Comparison of ENCODE assay signal across 1 cellular context in genomic region chr11:46338988-46339666, GRCh38.
A peak's percentile ranks its signal among the peaks of the same experiment; 100 is the strongest.
TF ChIP-seq lines count a peak whose summit lies in the region.

No MANE protein-coding gene starts in this region.

TF ChIP-seq in H1, 55 proteins besides CTCF, POLR2A, EP300 and RAD21 (continued from another document):
- TF ChIP-seq USF2 (IDR thresholded peaks at IDR 0.05; ENCODE audit: low read length) (peak; percentile 40; the same call in 1 of the 2 replicates), CBX5 (IDR thresholded peaks at IDR 0.05; ENCODE audit: low read depth, low read length) (no peak), ZNF274 (IDR thresholded peaks at IDR 0.05; ENCODE audit: borderline replicate concordance, extremely low read depth, low read length) (no peak), YY1 (IDR thresholded peaks at IDR 0.05; ENCODE audit: low read depth, low read length) (peak; percentile 88), CEBPB (IDR thresholded peaks at IDR 0.05; ENCODE audit: low read depth, low read length) (0 out of 2 replicates have a peak, but pooled peaks have one; percentile 0), RXRA (IDR thresholded peaks at IDR 0.05; ENCODE audit: insufficient read depth, low read depth, low read length) (no peak), CHD2 (IDR thresholded peaks at IDR 0.05; ENCODE audit: low read length) (peak; percentile 65; the same call in 1 of the 2 replicates), FOSL1 (IDR thresholded peaks at IDR 0.05; ENCODE audit: insufficient read depth, low read depth, low read length) (no peak), RFX5 (IDR thresholded peaks at IDR 0.05; ENCODE audit: borderline replicate concordance, low read depth, low read length) (no peak), GABPA (IDR thresholded peaks at IDR 0.05; ENCODE audit: borderline replicate concordance, insufficient read depth, low read length) (no peak), ATF2 (IDR thresholded peaks at IDR 0.05; ENCODE audit: low read length) (no peak; the same call in 1 of the 2 replicates), BRCA1 (IDR thresholded peaks at IDR 0.05; ENCODE audit: low read depth, low read length) (no peak), HDAC6 (IDR thresholded peaks at IDR 0.05; ENCODE audit: low read depth, low read length) (no peak), TAF7 (optimal IDR thresholded peaks at IDR 0.05; ENCODE audit: borderline replicate concordance, low read depth, low read length) (no peak), CREB1 (IDR thresholded peaks at IDR 0.05) (peak; percentile 44; the same call in 1 of the 2 replicates), RBBP5 (IDR thresholded peaks at IDR 0.05; ENCODE audit: borderline replicate concordance, low read depth, low read length) (peak; percentile 89; the same call in 1 of the 2 replicates), SP1 (IDR thresholded peaks at IDR 0.05; ENCODE audit: low read depth, low read length) (peak; percentile 80), POU5F1 (IDR thresholded peaks at IDR 0.05; ENCODE audit: low read depth, low read length) (no peak), SIN3A (conservative IDR thresholded peaks at IDR 0.05 in 1 of 2, IDR thresholded peaks at IDR 0.05 in 1 of 2; ENCODE audit: low read depth in 1 of 2, low read length in 2 of 2) (0 out of 4 replicates have a peak, but pooled peaks have one; percentile 51 to 72), BCL11A (IDR thresholded peaks at IDR 0.05; ENCODE audit: low read depth in 2 of 2, low read length in 2 of 2) (no peak), ASH2L (IDR thresholded peaks at IDR 0.05; ENCODE audit: low read length) (peak; percentile 96), NRF1 (IDR thresholded peaks at IDR 0.05; ENCODE audit: low read depth, low read length) (peak; percentile 68), E2F6 (IDR thresholded peaks at IDR 0.05) (no peak), CHD1 (IDR thresholded peaks at IDR 0.05; ENCODE audit: low read depth, low read length) (no peak), TEAD4 (IDR thresholded peaks at IDR 0.05; ENCODE audit: low read depth, low read length) (peak; percentile 70), CTBP2 (IDR thresholded peaks at IDR 0.05; ENCODE audit: borderline replicate concordance, insufficient read depth, insufficient read length, low read length) (peak; percentile 95), TCF12 (IDR thresholded peaks at IDR 0.05; ENCODE audit: low read depth, low read length) (no peak), EZH2 (IDR thresholded peaks at IDR 0.05; ENCODE audit: low read depth, low read length, severe bottlenecking) (no peak), HDAC2 (IDR thresholded peaks at IDR 0.05; ENCODE audit: borderline replicate concordance in 1 of 2, low read depth in 2 of 2, low read length in 2 of 2) (peak; percentile 90 to 97; a peak in 2 of 4 replicates), RNF2 (IDR thresholded peaks at IDR 0.05; ENCODE audit: borderline replicate concordance, low read depth, low read length, missing control alignments, poor library complexity, severe bottlenecking) (no peak), SRF (IDR thresholded peaks at IDR 0.05; ENCODE audit: low read depth, low read length) (no peak), JUND (IDR thresholded peaks at IDR 0.05; ENCODE audit: low read length) (no peak; the same call in 1 of the 2 replicates), ATF3 (IDR thresholded peaks at IDR 0.05; ENCODE audit: insufficient read depth, low read depth, low read length) (no peak), KDM5A (IDR thresholded peaks at IDR 0.05; ENCODE audit: low read length) (no peak)
